ENCODE assay signal across 8 cellular contexts in the genomic region with DNA sequence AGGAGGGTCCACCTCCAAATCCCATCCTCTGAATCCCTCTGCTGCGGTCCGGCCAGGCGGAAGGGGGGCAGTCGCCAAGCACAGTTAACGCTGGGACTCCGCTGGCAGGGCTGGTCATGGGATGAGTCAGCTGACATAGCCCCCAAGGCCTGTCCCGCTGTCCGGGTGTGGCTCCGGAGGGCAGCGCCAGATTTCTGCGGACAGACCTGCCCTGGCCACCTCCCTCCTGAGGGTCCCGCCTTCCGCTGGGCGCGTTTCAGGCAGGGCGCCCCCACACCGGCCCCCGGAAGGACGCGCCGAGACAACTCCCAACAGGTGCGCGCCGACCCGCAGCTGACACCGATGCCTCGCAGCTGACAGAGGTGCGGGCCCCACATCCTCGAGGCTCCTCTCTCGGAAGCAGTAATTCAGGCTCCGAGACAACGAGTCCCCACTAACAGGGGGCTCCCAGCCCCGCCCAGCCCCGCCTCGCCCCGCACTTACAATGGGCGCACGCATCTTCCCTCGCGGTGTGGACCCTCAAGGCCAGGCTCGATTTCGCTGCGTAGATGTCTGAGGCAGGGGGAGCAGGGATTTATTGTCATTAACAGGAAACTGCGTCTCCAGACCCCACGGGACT. TPM values are rescaled to one million over a fixed set of nuclear protein-coding genes. Genes with fewer than 3 reads are reported as not detected.
DNase-seq lines count a peak whose midpoint lies in the region; ATAC-seq and TF ChIP-seq lines count a peak whose summit lies in the region.

No MANE protein-coding gene starts in this region.

- H3K27ac Mint-ChIP-seq in natural killer cell = peak overlapping the region; percentile 91 to 94

- peak; percentile 64 to 70 (median 67) for ATAC-seq in natural killer cell
- no peak for ATAC-seq in HG02678 (IDR thresholded peaks at IDR 0.05; ENCODE audit: unreplicated experiment)

- H3K27ac ChIP-seq in tibial artery = peak overlapping the region; percentile 75 to 80

- intact Hi-C loops in natural killer cell (cut with micrococcal nuclease) (loop anchor here (5.0 kb wide), 3 partner anchors 41 to 76 kb away; a partner anchor contains a TSS), tibial artery (cut with DNase I; ENCODE audit: low total_unique reads) (no loop called here)

- H3K4me1 Mint-ChIP-seq in natural killer cell = peaks cover 30 to 45% of the 10 kb centered on the region in 2 donors

- H3K9me3 Mint-ChIP-seq in natural killer cell = no peaks in the 10 kb centered on the region

- no peaks in the 10 kb centered on the region for H3K9me3 ChIP-seq in tibial artery

- peak overlapping the region; percentile 69 for H3K4me3 ChIP-seq in fibroblast of villous mesenchyme (ENCODE audit: low read depth, low read length)
- peak overlapping the region; percentile 68 to 69 for H3K4me3 ChIP-seq in tibial artery

- no peaks in the 10 kb centered on the region for H3K36me3 Mint-ChIP-seq in natural killer cell

- peaks cover 0 to 44% (median 33%) of the 10 kb centered on the region in 4 donors for H3K4me1 ChIP-seq in tibial artery

- H3K4me3 Mint-ChIP-seq in natural killer cell = peak overlapping the region; percentile 93

- DNase-seq in GM13976 (ENCODE audit: low spot score) (peak; percentile 66), M059J (ENCODE audit: low read depth) (peak; percentile 47), fibroblast of villous mesenchyme (ENCODE audit: low read depth) (peak; percentile 28), natural killer cell (peak; percentile 46), tibial artery (peak; percentile 67 to 78), NCI-H2081 (lab: John Stamatoyannopoulos, UW) (no peak)
- DNase-seq in activated effector memory CD4-positive, alpha-beta T cell treated with Interleukin-2 at 50 U/mL for 16 hours = peak; percentile 18

- in situ Hi-C loops in GM13976 (cut with MboI; ENCODE audit: low sequenced_read_pairs, unreplicated experiment) = no loop called here

- H3K27me3 ChIP-seq in tibial artery = no peaks in the 10 kb centered on the region

- no peak for TF ChIP-seq CTCF in GM13976 (IDR thresholded peaks at IDR 0.05; ENCODE audit: borderline replicate concordance, control extremely low read depth, extremely low read depth, insufficient read depth, missing control alignments)
- no peak for TF ChIP-seq CTCF in fibroblast of villous mesenchyme (IDR thresholded peaks at IDR 0.05; ENCODE audit: insufficient read depth, low read depth, low read length)
- no peak for TF ChIP-seq CTCF in natural killer cell (IDR thresholded peaks at IDR 0.05)
- no peak for TF ChIP-seq CTCF in tibial artery (IDR thresholded peaks at IDR 0.05)

- H3K36me3 ChIP-seq in tibial artery = no peaks in the 10 kb centered on the region

- H3K27me3 Mint-ChIP-seq in natural killer cell (ENCODE audit: low read depth in 2 of 2) = no peaks in the 10 kb centered on the region

RNA-seq across cellular contexts. Expression of a gene that starts 0.6 kb away (rescaled TPM):
- total RNA-seq in M059J (2014; rRNA removed; shearing (Covaris generic)) = 25.1 and 36.5 TPM in 2 replicates
- total RNA-seq in fibroblast of villous mesenchyme (4.2 and 6.0 TPM in 2 replicates), natural killer cell (10 to 100 TPM; 32.5 to 34.1 (median 34.1) TPM)

RNA-seq across cellular contexts. Expression of a gene that starts 50.4 kb away (rescaled TPM):
- total RNA-seq in M059J (2014; rRNA removed; shearing (Covaris generic)) = 2.8 TPM in 1 of 2 replicates, not detected in the other
- total RNA-seq in fibroblast of villous mesenchyme = not detected in 2 replicates
- total RNA-seq in natural killer cell = 1 to 10 TPM; 1.6 to 5.6 (median 4.6) TPM

RNA-seq across cellular contexts. Expression of a gene that starts 57.5 kb away (rescaled TPM):
- 51.3 and 80.4 TPM in 2 replicates for total RNA-seq in M059J (2014; rRNA removed; shearing (Covaris generic))
- 123 and 152 TPM in 2 replicates for total RNA-seq in fibroblast of villous mesenchyme
- total RNA-seq in natural killer cell = 10 to 100 TPM; 35.7 to 46.8 (median 41.6) TPM

Comparison
In these comparisons a context has a peak if more than half of its experiments do, and no peak if none do; other contexts are left out.
1. DNase-seq: peak in GM13976 (single experiment), M059J (single experiment), activated effector memory CD4-positive, alpha-beta T cell treated with Interleukin-2 at 50 U/mL for 16 hours (single experiment), fibroblast of villous mesenchyme (single experiment), natural killer cell (single experiment) and tibial artery (2 of 2); none in NCI-H2081 (0 of 2).